In the genomic region with DNA sequence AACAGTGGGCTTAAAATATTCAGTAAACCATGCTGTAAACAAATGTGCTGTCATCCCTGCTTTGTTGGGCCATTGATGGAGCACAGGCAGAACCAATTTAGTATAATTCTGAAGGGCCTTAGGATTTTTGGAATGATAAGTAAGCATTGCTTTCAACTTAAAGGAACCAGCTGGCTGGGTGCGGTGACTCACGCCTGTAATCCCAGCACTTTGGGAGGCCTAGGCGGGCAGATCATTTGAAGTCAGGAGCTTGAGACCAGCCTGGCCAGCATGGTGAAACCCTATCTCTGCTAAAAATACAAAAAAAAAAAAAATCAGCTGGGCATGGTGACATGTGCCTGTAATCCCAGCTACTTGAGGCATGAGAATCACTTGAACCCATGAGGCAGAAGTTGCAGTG, we compare ENCODE assay signal across 13 cellular contexts. TPM values are rescaled to one million over a fixed set of nuclear protein-coding genes. Genes with fewer than 3 reads are reported as not detected.
"Had no signal": no experiment of that assay in that cellular context is flagged by ENCODE, and none has a peak within 500 bp of the region (broad histone marks: within the 10 kb centered on the region; RNA-seq: fewer than 3 reads in every experiment).

No MANE protein-coding gene starts in this region.

RNA-seq across cellular contexts. Expression of a gene that starts 4.1 kb away (rescaled TPM):
- total RNA-seq: vagina had no signal

RNA-seq across cellular contexts. Expression of a gene that starts 41.6 kb away (rescaled TPM):
- total RNA-seq: subcutaneous adipose tissue, temporal lobe, thoracic aorta, transverse colon, upper lobe of right lung, ureter, urinary bladder, vagina had no signal

RNA-seq across cellular contexts. Expression of a gene that starts 50.0 kb away (rescaled TPM):
- total RNA-seq: stomach, suprapubic skin, temporal lobe, thoracic aorta, thyroid gland, tibial nerve, upper lobe of right lung, ureter, urinary bladder, uterus, vagina had no signal
- polyA plus RNA-seq: urinary bladder had no signal
